In genomic region chr6:135052939-135053338, GRCh38 we compare ENCODE assay signal across 9 cellular contexts. TPM values are rescaled to one million over a fixed set of nuclear protein-coding genes. Genes with fewer than 3 reads are reported as not detected.
A peak's percentile ranks its signal among the peaks of the same experiment; 100 is the strongest.
DNase-seq lines count a peak whose midpoint lies in the region; ATAC-seq and TF ChIP-seq lines count a peak whose summit lies in the region.
"Had no signal": no experiment of that assay in that cellular context is flagged by ENCODE, and none has a peak within 500 bp of the region (broad histone marks: within the 10 kb centered on the region; RNA-seq: fewer than 3 reads in every experiment).

No MANE protein-coding gene starts in this region.

- H3K27me3 Mint-ChIP-seq in immature natural killer cell (ENCODE audit: low read depth in 3 of 3): peaks cover 8 to 13% (median 9%) of the 10 kb centered on the region in 3 donors

- H3K27ac Mint-ChIP-seq in immature natural killer cell: peak overlapping the region; percentile 19 to 99 (median 96)

- H3K4me1 ChIP-seq in BLaER1 (peaks cover 55% of the 10 kb centered on the region), HAP-1 (peaks cover 10% of the 10 kb centered on the region)

- H3K36me3 Mint-ChIP-seq in immature natural killer cell: peaks cover 4 to 9% (median 5%) of the 10 kb centered on the region in 3 donors

- H3K27me3 ChIP-seq in BLaER1 (no peaks in the 10 kb centered on the region), HAP-1 (ENCODE audit: low read depth) (no peaks in the 10 kb centered on the region)
- H3K27me3 ChIP-seq: SJSA1 had no signal

- H4K20me1 ChIP-seq in BLaER1: peaks cover 49% of the 10 kb centered on the region

- H3K4me3 Mint-ChIP-seq in immature natural killer cell: peak overlapping the region in 4 of 5 donors; percentile 0 to 97 (median 62)

- no peaks in the 10 kb centered on the region for H3K9me3 Mint-ChIP-seq in immature natural killer cell

- peaks cover 36 to 61% of the 10 kb centered on the region in 2 donors for H3K4me1 Mint-ChIP-seq in immature natural killer cell

- in situ Hi-C loops in HAP-1 (cut with MboI; ENCODE audit: low sequenced_read_pairs): no loop called here

- H3K4me2 ChIP-seq in BLaER1: peak overlapping the region; percentile 90

- no peak for TF ChIP-seq CTCF in WI38 (IDR thresholded peaks at IDR 0.05; ENCODE audit: low read depth, low read length)

- ATAC-seq in GM19463 (IDR thresholded peaks at IDR 0.05; ENCODE audit: unreplicated experiment) (no peak), HG02642 (IDR thresholded peaks at IDR 0.05; ENCODE audit: poor library complexity, unreplicated experiment) (no peak), GM18520 (IDR thresholded peaks at IDR 0.05; ENCODE audit: unreplicated experiment) (no peak)

- H3K9ac ChIP-seq in BLaER1: peak overlapping the region; percentile 96

- H3K9me3 ChIP-seq in BLaER1 (no peaks in the 10 kb centered on the region), HAP-1 (no peaks in the 10 kb centered on the region)
- H3K9me3 ChIP-seq: SJSA1 had no signal

- H3K4me3 ChIP-seq in BLaER1 (peak overlapping the region; percentile 86), HAP-1 (peak overlapping the region; percentile 82), WI38 (ENCODE audit: low read depth, low read length) (peak overlapping the region; percentile 100; the same call in 1 of the 2 replicates)

- H3K36me3 ChIP-seq in BLaER1: peaks cover 39% of the 10 kb centered on the region
- peaks cover 16% of the 10 kb centered on the region for H3K36me3 ChIP-seq in HAP-1 (replicated peaks)

- no peak for DNase-seq in HAP-1 (ENCODE audit: low spot score in 2 of 2)
- no peak for DNase-seq in immature natural killer cell
- no peak for DNase-seq in GF-D8 (lab: John Stamatoyannopoulos, UW)

- H3K27ac ChIP-seq in BLaER1: peak overlapping the region; percentile 92; the same call in 1 of the 2 replicates
- H3K27ac ChIP-seq: SJSA1 had no signal

RNA-seq across cellular contexts. Expression of gene HBS1L, which starts 1.7 kb away (rescaled TPM):
- 10 to 100 TPM; 29.0 to 38.7 (median 32.4) TPM for polyA plus RNA-seq in immature natural killer cell
